In genomic region chr3:34248352-34248751, GRCh38 we compare ENCODE assay signal across 13 cellular contexts.
DNase-seq lines count a peak whose midpoint lies in the region; ATAC-seq lines count a peak whose summit lies in the region.
"Had no signal": no experiment of that assay in that cellular context is flagged by ENCODE, and none has a peak within 500 bp of the region (broad histone marks: within the 10 kb centered on the region; RNA-seq: fewer than 3 reads in every experiment).

No MANE protein-coding gene starts in this region.

- POLR2A ChIA-PET in activated naive CD8-positive, alpha-beta T cell treated with anti-CD3 and anti-CD28 coated beads, Interleukin-2, amount 10 ng/mL, durations not matched to agents 7 days and 5 days (lab: Charles Lee): no interaction called here

- DNase-seq in activated naive CD8-positive, alpha-beta T cell treated with anti-CD3 and anti-CD28 coated beads, Interleukin-2, amount 10 ng/mL, durations not matched to agents 7 days and 5 days: no peak
- DNase-seq in activated naive CD8-positive, alpha-beta T cell treated with anti-CD3 and anti-CD28 coated beads, Interleukin-2, amount 50 U/mL, for 24 hours: no peak
- no peak for DNase-seq in SJCRH30
- DNase-seq in OCI-M1 (lab: John Stamatoyannopoulos, UW): no peak
- no peak for DNase-seq in stimulated activated CD4-positive, alpha-beta T cell treated with anti-CD3 and anti-CD28 coated beads, Interleukin-12 subunit alpha, Interleukin-12 subunit beta, amount 100 ng/mL, for 4 hours
- DNase-seq in Ammon's horn (ENCODE audit: low spot score): no peak
- DNase-seq: activated T-cell treated with anti-CD3 and anti-CD28 coated beads, Interleukin-2, amount 50 U/mL, for 1 hour; NCI-H1105 treated with DMSO at 0.1 percent for 48 hours; T1000 had no signal

- no peaks in the 10 kb centered on the region for H3K4me1 ChIP-seq in SJCRH30
- H3K4me1 ChIP-seq: tibial nerve had no signal

- H3K9me3 Mint-ChIP-seq in activated naive CD8-positive, alpha-beta T cell treated with anti-CD3 and anti-CD28 coated beads, Interleukin-2, amount 10 ng/mL, durations not matched to agents 7 days and 5 days: no peaks in the 10 kb centered on the region
- H3K9me3 Mint-ChIP-seq in activated naive CD8-positive, alpha-beta T cell treated with anti-CD3 and anti-CD28 coated beads, Interleukin-2, amount 50 U/mL, for 24 hours: no peaks in the 10 kb centered on the region

- H3K9me3 ChIP-seq in SJCRH30 (replicated peaks): no peaks in the 10 kb centered on the region

- no peak overlapping the region for H3K4me3 Mint-ChIP-seq in activated naive CD8-positive, alpha-beta T cell treated with anti-CD3 and anti-CD28 coated beads, Interleukin-2, amount 10 ng/mL, durations not matched to agents 7 days and 5 days
- H3K4me3 Mint-ChIP-seq in activated naive CD8-positive, alpha-beta T cell treated with anti-CD3 and anti-CD28 coated beads, Interleukin-2, amount 50 U/mL, for 24 hours: no peak overlapping the region

- no peak overlapping the region for H3K27ac ChIP-seq in SJCRH30
- H3K27ac ChIP-seq: cardiac muscle cell, tibial nerve had no signal

- no peaks in the 10 kb centered on the region for H3K36me3 ChIP-seq in SJCRH30
- H3K36me3 ChIP-seq: cardiac muscle cell, tibial nerve had no signal

- H3K36me3 Mint-ChIP-seq in activated naive CD8-positive, alpha-beta T cell treated with anti-CD3 and anti-CD28 coated beads, Interleukin-2, amount 10 ng/mL, durations not matched to agents 7 days and 5 days: no peaks in the 10 kb centered on the region
- no peaks in the 10 kb centered on the region for H3K36me3 Mint-ChIP-seq in activated naive CD8-positive, alpha-beta T cell treated with anti-CD3 and anti-CD28 coated beads, Interleukin-2, amount 50 U/mL, for 24 hours (ENCODE audit: low read depth)

- ATAC-seq in activated naive CD8-positive, alpha-beta T cell treated with anti-CD3 and anti-CD28 coated beads, Interleukin-2, amount 10 ng/mL, durations not matched to agents 7 days and 5 days (ENCODE audit: low read depth): peak; percentile 54
- ATAC-seq in activated naive CD8-positive, alpha-beta T cell treated with anti-CD3 and anti-CD28 coated beads, Interleukin-2, amount 50 U/mL, for 24 hours: no peak
- ATAC-seq in GM21786 (IDR thresholded peaks at IDR 0.05; ENCODE audit: unreplicated experiment) (peak; percentile 97), HG03342 (IDR thresholded peaks at IDR 0.05; ENCODE audit: unreplicated experiment) (peak; percentile 98)

- no peak overlapping the region for H3K27ac Mint-ChIP-seq in activated naive CD8-positive, alpha-beta T cell treated with anti-CD3 and anti-CD28 coated beads, Interleukin-2, amount 10 ng/mL, durations not matched to agents 7 days and 5 days
- H3K27ac Mint-ChIP-seq in activated naive CD8-positive, alpha-beta T cell treated with anti-CD3 and anti-CD28 coated beads, Interleukin-2, amount 50 U/mL, for 24 hours: no peak overlapping the region

- no peaks in the 10 kb centered on the region for H3K27me3 ChIP-seq in SJCRH30
- H3K27me3 ChIP-seq: cardiac muscle cell, tibial nerve had no signal

- H3K27me3 Mint-ChIP-seq in activated naive CD8-positive, alpha-beta T cell treated with anti-CD3 and anti-CD28 coated beads, Interleukin-2, amount 10 ng/mL, durations not matched to agents 7 days and 5 days: peaks cover 3% of the 10 kb centered on the region
- H3K27me3 Mint-ChIP-seq in activated naive CD8-positive, alpha-beta T cell treated with anti-CD3 and anti-CD28 coated beads, Interleukin-2, amount 50 U/mL, for 24 hours: no peaks in the 10 kb centered on the region

- H3K4me1 Mint-ChIP-seq in activated naive CD8-positive, alpha-beta T cell treated with anti-CD3 and anti-CD28 coated beads, Interleukin-2, amount 10 ng/mL, durations not matched to agents 7 days and 5 days: peaks cover 10% of the 10 kb centered on the region
- H3K4me1 Mint-ChIP-seq in activated naive CD8-positive, alpha-beta T cell treated with anti-CD3 and anti-CD28 coated beads, Interleukin-2, amount 50 U/mL, for 24 hours: peaks cover 1% of the 10 kb centered on the region

- H3K4me3 ChIP-seq in SJCRH30: no peak overlapping the region
- H3K4me3 ChIP-seq: cardiac muscle cell, tibial nerve had no signal
